ENCODE assay signal across 1 cellular context in the genomic region with DNA sequence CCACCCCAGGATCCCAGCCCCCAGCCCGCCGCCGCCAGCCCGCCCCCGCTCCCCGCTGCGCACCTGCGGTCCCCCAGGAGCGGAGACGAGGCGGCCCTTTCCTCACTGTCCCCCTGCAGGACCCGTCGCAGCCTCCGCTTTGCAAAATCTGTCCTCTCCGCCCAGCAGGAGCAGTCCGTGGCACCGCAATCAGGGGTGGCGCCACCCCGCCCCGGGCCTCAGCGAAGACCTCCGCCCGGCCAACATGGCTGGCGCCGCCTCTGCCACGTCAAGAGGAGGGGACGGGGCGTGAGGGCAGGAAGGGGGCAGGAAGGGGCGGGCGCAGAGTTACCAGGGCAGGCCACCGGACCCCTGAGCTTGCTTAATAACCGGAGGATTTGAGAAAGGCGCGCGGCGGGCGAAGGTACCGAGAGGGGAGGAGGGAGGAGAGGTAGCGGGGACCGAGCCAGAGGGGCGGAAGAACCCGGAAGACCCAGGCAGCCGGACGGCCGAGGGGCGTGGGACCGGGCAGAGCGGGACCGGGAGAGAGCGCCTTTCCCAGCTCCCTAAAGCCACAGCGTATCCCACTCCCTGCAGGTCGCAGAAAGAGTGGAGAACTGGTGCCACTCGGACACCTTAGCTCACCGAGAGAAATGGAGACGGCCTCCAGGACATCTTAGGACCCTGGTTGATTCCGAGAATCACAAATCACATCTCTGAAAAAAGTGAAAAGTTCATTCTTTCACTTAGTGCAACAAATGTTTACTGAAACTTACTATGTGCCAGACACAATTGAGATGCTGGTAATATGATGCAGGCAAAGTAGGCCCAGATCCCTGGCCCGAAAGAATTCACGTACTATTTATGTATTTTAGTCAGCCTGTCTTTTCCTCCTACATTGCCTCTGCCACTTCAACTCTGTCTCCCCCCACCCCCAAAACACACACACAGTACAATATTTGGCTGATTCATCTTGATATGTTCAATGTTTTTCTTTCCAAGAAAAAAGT.
TF ChIP-seq lines count a peak whose summit lies in the region.

SEC23A (minus strand) TSS at position 267 of the 989 bp plus-strand sequence. CDS start 7,117 bp downstream, outside the sequence.

TF ChIP-seq in HepG2, 621 proteins besides CTCF, POLR2A, EP300 and RAD21 (continued from another document and continues in another):
- no peak for TF ChIP-seq ZNF720 (CRISPR knock-in tag; IDR thresholded peaks at IDR 0.05)
- peak; percentile 85 for TF ChIP-seq CREB1 (IDR thresholded peaks at IDR 0.05)
- peak; percentile 22; the same call in 1 of the 2 replicates for TF ChIP-seq CREB1 (CRISPR knock-in tag; IDR thresholded peaks at IDR 0.05)
- peak; percentile 98 for TF ChIP-seq ZNF264 (CRISPR knock-in tag; IDR thresholded peaks at IDR 0.05)
- peak; percentile 97; the same call in 1 of the 2 replicates for TF ChIP-seq ZFP41 (CRISPR knock-in tag; IDR thresholded peaks at IDR 0.05; ENCODE audit: borderline replicate concordance)
- peak; percentile 98 for TF ChIP-seq HIVEP1 (CRISPR knock-in tag; IDR thresholded peaks at IDR 0.05)
- TF ChIP-seq THAP11 (CRISPR knock-in tag; IDR thresholded peaks at IDR 0.05): peak; percentile 91
- TF ChIP-seq, protein P1, sequence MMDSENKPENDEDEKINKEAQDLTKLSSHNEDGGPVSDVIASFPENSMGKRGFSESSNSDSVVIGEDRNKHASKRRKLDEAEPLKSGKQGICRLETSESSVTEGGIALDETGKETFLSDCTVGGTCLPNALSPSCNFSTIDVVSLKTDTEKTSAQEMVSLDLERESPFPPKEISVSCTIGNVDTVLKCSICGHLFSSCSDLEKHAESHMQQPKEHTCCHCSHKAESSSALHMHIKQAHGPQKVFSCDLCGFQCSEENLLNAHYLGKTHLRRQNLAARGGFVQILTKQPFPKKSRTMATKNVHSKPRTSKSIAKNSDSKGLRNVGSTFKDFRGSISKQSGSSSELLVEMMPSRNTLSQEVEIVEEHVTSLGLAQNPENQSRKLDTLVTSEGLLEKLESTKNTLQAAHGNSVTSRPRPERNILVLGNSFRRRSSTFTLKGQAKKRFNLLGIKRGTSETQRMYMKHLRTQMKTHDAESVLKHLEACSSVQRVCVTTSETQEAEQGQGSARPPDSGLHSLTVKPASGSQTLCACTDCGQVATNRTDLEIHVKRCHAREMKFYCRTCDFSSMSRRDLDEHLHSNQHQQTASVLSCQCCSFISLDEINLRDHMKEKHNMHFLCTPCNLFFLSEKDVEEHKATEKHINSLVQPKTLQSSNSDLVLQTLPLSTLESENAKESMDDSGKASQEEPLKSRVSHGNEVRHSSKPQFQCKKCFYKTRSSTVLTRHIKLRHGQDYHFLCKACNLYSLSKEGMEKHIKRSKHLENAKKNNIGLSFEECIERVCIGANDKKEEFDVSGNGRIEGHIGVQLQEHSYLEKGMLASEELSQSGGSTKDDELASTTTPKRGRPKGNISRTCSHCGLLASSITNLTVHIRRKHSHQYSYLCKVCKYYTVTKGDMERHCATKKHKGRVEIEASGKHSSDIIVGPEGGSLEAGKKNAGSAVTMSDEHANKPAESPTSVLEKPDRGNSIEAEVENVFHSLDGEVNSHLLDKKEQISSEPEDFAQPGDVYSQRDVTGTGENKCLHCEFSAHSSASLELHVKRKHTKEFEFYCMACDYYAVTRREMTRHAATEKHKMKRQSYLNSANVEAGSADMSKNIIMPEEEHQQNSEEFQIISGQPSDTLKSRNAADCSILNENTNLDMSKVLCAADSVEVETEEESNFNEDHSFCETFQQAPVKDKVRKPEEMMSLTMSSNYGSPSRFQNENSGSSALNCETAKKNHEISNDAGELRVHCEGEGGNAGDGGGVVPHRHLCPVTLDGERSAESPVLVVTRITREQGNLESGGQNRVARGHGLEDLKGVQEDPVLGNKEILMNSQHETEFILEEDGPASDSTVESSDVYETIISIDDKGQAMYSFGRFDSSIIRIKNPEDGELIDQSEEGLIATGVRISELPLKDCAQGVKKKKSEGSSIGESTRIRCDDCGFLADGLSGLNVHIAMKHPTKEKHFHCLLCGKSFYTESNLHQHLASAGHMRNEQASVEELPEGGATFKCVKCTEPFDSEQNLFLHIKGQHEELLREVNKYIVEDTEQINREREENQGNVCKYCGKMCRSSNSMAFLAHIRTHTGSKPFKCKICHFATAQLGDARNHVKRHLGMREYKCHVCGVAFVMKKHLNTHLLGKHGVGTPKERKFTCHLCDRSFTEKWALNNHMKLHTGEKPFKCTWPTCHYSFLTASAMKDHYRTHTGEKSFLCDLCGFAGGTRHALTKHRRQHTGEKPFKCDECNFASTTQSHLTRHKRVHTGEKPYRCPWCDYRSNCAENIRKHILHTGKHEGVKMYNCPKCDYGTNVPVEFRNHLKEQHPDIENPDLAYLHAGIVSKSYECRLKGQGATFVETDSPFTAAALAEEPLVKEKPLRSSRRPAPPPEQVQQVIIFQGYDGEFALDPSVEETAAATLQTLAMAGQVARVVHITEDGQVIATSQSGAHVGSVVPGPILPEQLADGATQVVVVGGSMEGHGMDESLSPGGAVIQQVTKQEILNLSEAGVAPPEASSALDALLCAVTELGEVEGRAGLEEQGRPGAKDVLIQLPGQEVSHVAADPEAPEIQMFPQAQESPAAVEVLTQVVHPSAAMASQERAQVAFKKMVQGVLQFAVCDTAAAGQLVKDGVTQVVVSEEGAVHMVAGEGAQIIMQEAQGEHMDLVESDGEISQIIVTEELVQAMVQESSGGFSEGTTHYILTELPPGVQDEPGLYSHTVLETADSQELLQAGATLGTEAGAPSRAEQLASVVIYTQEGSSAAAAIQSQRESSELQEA (CRISPR knock-in tag; IDR thresholded peaks at IDR 0.05; ENCODE audit: not compliant biosample characterization): peak; percentile 100
- peak; percentile 99 for TF ChIP-seq AGO2 (optimal IDR thresholded peaks at IDR 0.05; ENCODE audit: low read depth, low read length)
- TF ChIP-seq, protein P2, sequence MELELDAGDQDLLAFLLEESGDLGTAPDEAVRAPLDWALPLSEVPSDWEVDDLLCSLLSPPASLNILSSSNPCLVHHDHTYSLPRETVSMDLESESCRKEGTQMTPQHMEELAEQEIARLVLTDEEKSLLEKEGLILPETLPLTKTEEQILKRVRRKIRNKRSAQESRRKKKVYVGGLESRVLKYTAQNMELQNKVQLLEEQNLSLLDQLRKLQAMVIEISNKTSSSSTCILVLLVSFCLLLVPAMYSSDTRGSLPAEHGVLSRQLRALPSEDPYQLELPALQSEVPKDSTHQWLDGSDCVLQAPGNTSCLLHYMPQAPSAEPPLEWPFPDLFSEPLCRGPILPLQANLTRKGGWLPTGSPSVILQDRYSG (CRISPR knock-in tag; IDR thresholded peaks at IDR 0.05): no peak; the same call in none of the 2 replicates
- peak; percentile 99 for TF ChIP-seq ZMYM4 (CRISPR knock-in tag; IDR thresholded peaks at IDR 0.05)
- peak; percentile 91 for TF ChIP-seq XRCC5 (optimal IDR thresholded peaks at IDR 0.05; ENCODE audit: low read length)
- TF ChIP-seq, protein P3, sequence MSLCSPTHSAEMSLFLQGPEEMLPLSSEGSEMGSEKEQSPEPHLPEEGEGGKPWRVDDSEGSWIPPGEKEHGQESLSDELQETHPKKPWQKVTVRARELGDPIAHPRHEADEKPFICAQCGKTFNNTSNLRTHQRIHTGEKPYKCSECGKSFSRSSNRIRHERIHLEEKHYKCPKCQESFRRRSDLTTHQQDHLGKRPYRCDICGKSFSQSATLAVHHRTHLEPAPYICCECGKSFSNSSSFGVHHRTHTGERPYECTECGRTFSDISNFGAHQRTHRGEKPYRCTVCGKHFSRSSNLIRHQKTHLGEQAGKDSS (CRISPR knock-in tag; IDR thresholded peaks at IDR 0.05; ENCODE audit: borderline replicate concordance, low read depth): peak; percentile 99
- peak; percentile 95 for TF ChIP-seq KLF15 (CRISPR knock-in tag; IDR thresholded peaks at IDR 0.05; ENCODE audit: borderline replicate concordance)
- TF ChIP-seq ISL2 (CRISPR knock-in tag; IDR thresholded peaks at IDR 0.05): peak; percentile 86
- TF ChIP-seq TARDBP (CRISPR knock-in tag; IDR thresholded peaks at IDR 0.05): peak; percentile 100
- peak; percentile 96 for TF ChIP-seq HDAC2 (CRISPR knock-in tag; IDR thresholded peaks at IDR 0.05)
- TF ChIP-seq ZNF672 (CRISPR knock-in tag; IDR thresholded peaks at IDR 0.05): no peak
- TF ChIP-seq BRCA1 (CRISPR knock-in tag; IDR thresholded peaks at IDR 0.05): peak; percentile 96
- 0 out of 2 replicates have a peak, but pooled peaks have one; percentile 23 for TF ChIP-seq RAD51 (IDR thresholded peaks at IDR 0.05; ENCODE audit: borderline replicate concordance)
- peak; percentile 84 for TF ChIP-seq ARID5B (CRISPR knock-in tag; IDR thresholded peaks at IDR 0.05)
- TF ChIP-seq ZNF652 (CRISPR knock-in tag; IDR thresholded peaks at IDR 0.05; ENCODE audit: borderline replicate concordance, low read depth): peak; percentile 67; the same call in 1 of the 2 replicates
- no peak for TF ChIP-seq SMC3 (IDR thresholded peaks at IDR 0.05; ENCODE audit: low read length)
- TF ChIP-seq ZNF180 (CRISPR knock-in tag; IDR thresholded peaks at IDR 0.05; ENCODE audit: borderline replicate concordance, low read depth): peak; percentile 40; the same call in 1 of the 2 replicates
- TF ChIP-seq ZNF709 (CRISPR knock-in tag; IDR thresholded peaks at IDR 0.05): peak; percentile 60
- TF ChIP-seq SP5 (CRISPR knock-in tag; IDR thresholded peaks at IDR 0.05; ENCODE audit: borderline replicate concordance, low read depth): peak; percentile 98
- TF ChIP-seq MED13 (CRISPR knock-in tag; IDR thresholded peaks at IDR 0.05): peak; percentile 99
- peak; percentile 100 for TF ChIP-seq SP4 (CRISPR knock-in tag; IDR thresholded peaks at IDR 0.05)
- TF ChIP-seq ZNF282 (IDR thresholded peaks at IDR 0.05; ENCODE audit: partially characterized antibody): peak; percentile 34
- TF ChIP-seq FOXC1 (CRISPR knock-in tag; IDR thresholded peaks at IDR 0.05; ENCODE audit: borderline replicate concordance): peak; percentile 95
- TF ChIP-seq REXO4 (CRISPR knock-in tag; IDR thresholded peaks at IDR 0.05; ENCODE audit: borderline replicate concordance): peak; percentile 83
- peak; percentile 99 for TF ChIP-seq ZNF501 (CRISPR knock-in tag; IDR thresholded peaks at IDR 0.05)
- TF ChIP-seq ZNF790 (CRISPR knock-in tag; IDR thresholded peaks at IDR 0.05; ENCODE audit: borderline replicate concordance): peak; percentile 85
- TF ChIP-seq ZNF704 (CRISPR knock-in tag; IDR thresholded peaks at IDR 0.05; ENCODE audit: borderline replicate concordance): peak; percentile 81
- TF ChIP-seq FOSL2 (CRISPR knock-in tag; IDR thresholded peaks at IDR 0.05): peak; percentile 71
- TF ChIP-seq MTERF4 (CRISPR knock-in tag; IDR thresholded peaks at IDR 0.05): peak; percentile 99
- TF ChIP-seq MTA3 (CRISPR knock-in tag; IDR thresholded peaks at IDR 0.05): peak; percentile 80; the same call in 1 of the 2 replicates
- peak; percentile 95 for TF ChIP-seq ZNF782 (CRISPR knock-in tag; IDR thresholded peaks at IDR 0.05; ENCODE audit: borderline replicate concordance)
- no peak for TF ChIP-seq JARID2 (CRISPR knock-in tag; IDR thresholded peaks at IDR 0.05; ENCODE audit: insufficient replicate concordance)
- TF ChIP-seq ZNF496 (CRISPR knock-in tag; IDR thresholded peaks at IDR 0.05; ENCODE audit: insufficient replicate concordance): no peak
- peak; percentile 98 for TF ChIP-seq MEIS1 (CRISPR knock-in tag; IDR thresholded peaks at IDR 0.05; ENCODE audit: borderline replicate concordance)
- peak; percentile 96 for TF ChIP-seq ZSCAN25 (CRISPR knock-in tag; IDR thresholded peaks at IDR 0.05)
- TF ChIP-seq SMARCC2 (IDR thresholded peaks at IDR 0.05): no peak
- 0 out of 2 replicates have a peak, but pooled peaks have one; percentile 40 for TF ChIP-seq SP1 (IDR thresholded peaks at IDR 0.05)
- TF ChIP-seq SP1 (CRISPR knock-in tag; IDR thresholded peaks at IDR 0.05): peak; percentile 98
- peak; percentile 70 for TF ChIP-seq KDM6A (CRISPR knock-in tag; IDR thresholded peaks at IDR 0.05; ENCODE audit: low read depth)
- peak; percentile 79; the same call in 1 of the 2 replicates for TF ChIP-seq XBP1 (CRISPR knock-in tag; IDR thresholded peaks at IDR 0.05)
- peak; percentile 9 to 99 for TF ChIP-seq KLF16 (CRISPR knock-in tag; IDR thresholded peaks at IDR 0.05)
- peak; percentile 94; the same call in 1 of the 2 replicates for TF ChIP-seq ZNF841 (CRISPR knock-in tag; IDR thresholded peaks at IDR 0.05; ENCODE audit: borderline replicate concordance)
- TF ChIP-seq ZNF629 (CRISPR knock-in tag; conservative IDR thresholded peaks at IDR 0.05): peak; percentile 78
